In genomic region chr1:239816090-239816812, GRCh38 we compare ENCODE assay signal across 8 cellular contexts.
DNase-seq lines count a peak whose midpoint lies in the region; ATAC-seq and TF ChIP-seq lines count a peak whose summit lies in the region.

No MANE protein-coding gene starts in this region.

- H3K4me1 ChIP-seq in RWPE2 (ENCODE audit: insufficient read depth, poor library complexity, severe bottlenecking): peaks cover 9% of the 10 kb centered on the region

- no peaks in the 10 kb centered on the region for H3K9me3 ChIP-seq in RWPE2 (ENCODE audit: severe bottlenecking)

- TF ChIP-seq CTCF in RWPE2 (IDR thresholded peaks at IDR 0.05; ENCODE audit: poor library complexity, severe bottlenecking): no peak

- peak; percentile 11 for DNase-seq in GF-D8 (lab: John Stamatoyannopoulos, UW)
- peak; percentile 70 for DNase-seq in RWPE2 (ENCODE audit: low spot score)
- peak; percentile 53 for DNase-seq in fibroblast of peridontal ligament (ENCODE audit: extremely low read depth)
- peak; percentile 57 for DNase-seq in sciatic nerve (ENCODE audit: low spot score)
- no peak for DNase-seq in globus pallidus (ENCODE audit: low spot score)
- DNase-seq in NAMALWA (ENCODE audit: low spot score): no peak
- no peak for DNase-seq in activated CD4-positive, alpha-beta T cell treated with anti-CD3 and anti-CD28 coated beads, Interleukin-2, amount 50 U/mL, for 48 hours

- peak overlapping the region; percentile 55 for H3K27ac ChIP-seq in RWPE2 (ENCODE audit: poor library complexity, severe bottlenecking)

- H3K36me3 ChIP-seq in RWPE2 (ENCODE audit: low read depth): no peaks in the 10 kb centered on the region

- H3K4me3 ChIP-seq in RWPE2 (ENCODE audit: severe bottlenecking): no peak overlapping the region

- peak; percentile 78 for ATAC-seq in RWPE2 (ENCODE audit: low read depth)
- ATAC-seq in sciatic nerve: peak; percentile 52
- ATAC-seq in HG03469 (IDR thresholded peaks at IDR 0.05; ENCODE audit: unreplicated experiment): no peak

- intact Hi-C loops in sciatic nerve (cut with DNase I): no loop called here

- H3K27me3 ChIP-seq in RWPE2 (ENCODE audit: insufficient read depth, poor library complexity, severe bottlenecking): no peaks in the 10 kb centered on the region

Comparison
In these comparisons a context has a peak if more than half of its experiments do, and no peak if none do; other contexts are left out.
1. DNase-seq: peak in GF-D8 (single experiment), RWPE2 (single experiment), fibroblast of peridontal ligament (single experiment) and sciatic nerve (single experiment); none in globus pallidus (single experiment), NAMALWA (single experiment) and activated CD4-positive, alpha-beta T cell treated with anti-CD3 and anti-CD28 coated beads, Interleukin-2, amount 50 U/mL, for 48 hours (0 of 2).